In genomic region chr2:108084311-108084710, GRCh38 we compare ENCODE assay signal across 7 cellular contexts.
"Had no signal": no experiment of that assay in that cellular context is flagged by ENCODE, and none has a peak within 500 bp of the region (broad histone marks: within the 10 kb centered on the region; RNA-seq: fewer than 3 reads in every experiment).

No MANE protein-coding gene starts in this region.

- ATAC-seq: HepG2, K562 had no signal

- H3K4me3 ChIP-seq: K562 had no signal

- H3K27ac ChIP-seq: HL-60, KMS-11 had no signal

- DNase-seq: IMR-90, KBM-7, KG1 had no signal

- H3K9ac ChIP-seq: KMS-11 had no signal

- H3K4me2 ChIP-seq: KMS-11 had no signal
